In the genomic region with DNA sequence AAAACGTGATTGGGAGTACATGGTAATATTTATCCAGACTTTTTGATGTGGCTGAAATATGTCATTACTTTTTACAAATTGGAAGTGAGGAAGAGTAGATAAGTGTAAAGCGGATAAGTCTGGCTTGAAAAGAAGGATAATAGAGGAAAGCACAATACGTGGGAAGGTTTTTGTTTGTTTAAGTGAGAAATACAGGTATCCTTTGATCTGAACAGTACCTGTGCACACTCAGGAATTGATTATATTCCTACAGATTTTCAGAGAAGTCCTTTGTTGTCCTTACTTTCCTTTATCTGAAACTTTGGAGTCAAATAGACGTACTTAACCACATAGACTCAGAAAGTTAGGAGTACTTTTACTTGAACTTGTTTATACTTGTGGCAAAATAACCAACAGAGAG, we compare ENCODE assay signal across 1 cellular context.
TF ChIP-seq lines count a peak whose summit lies in the region.

No MANE protein-coding gene starts in this region.

TF ChIP-seq in HepG2, 621 proteins besides CTCF, POLR2A, EP300 and RAD21 (continues in another document):
- TF ChIP-seq HNF4A (CRISPR knock-in tag; IDR thresholded peaks at IDR 0.05), result 0 out of 2 replicates have a peak, but pooled peaks have one; percentile 12
- TF ChIP-seq ZNF740 (CRISPR knock-in tag; IDR thresholded peaks at IDR 0.05), result no peak
- TF ChIP-seq FOXA3 (CRISPR knock-in tag; IDR thresholded peaks at IDR 0.05), result peak; percentile 18; the same call in 1 of the 2 replicates
- TF ChIP-seq CREB1 (IDR thresholded peaks at IDR 0.05), result no peak
- peak; percentile 62 for TF ChIP-seq CREB1 (CRISPR knock-in tag; IDR thresholded peaks at IDR 0.05)
- TF ChIP-seq HNRNPLL (IDR thresholded peaks at IDR 0.05; ENCODE audit: low read depth, low read length, poor library complexity, severe bottlenecking), result no peak
- TF ChIP-seq, protein P1, sequence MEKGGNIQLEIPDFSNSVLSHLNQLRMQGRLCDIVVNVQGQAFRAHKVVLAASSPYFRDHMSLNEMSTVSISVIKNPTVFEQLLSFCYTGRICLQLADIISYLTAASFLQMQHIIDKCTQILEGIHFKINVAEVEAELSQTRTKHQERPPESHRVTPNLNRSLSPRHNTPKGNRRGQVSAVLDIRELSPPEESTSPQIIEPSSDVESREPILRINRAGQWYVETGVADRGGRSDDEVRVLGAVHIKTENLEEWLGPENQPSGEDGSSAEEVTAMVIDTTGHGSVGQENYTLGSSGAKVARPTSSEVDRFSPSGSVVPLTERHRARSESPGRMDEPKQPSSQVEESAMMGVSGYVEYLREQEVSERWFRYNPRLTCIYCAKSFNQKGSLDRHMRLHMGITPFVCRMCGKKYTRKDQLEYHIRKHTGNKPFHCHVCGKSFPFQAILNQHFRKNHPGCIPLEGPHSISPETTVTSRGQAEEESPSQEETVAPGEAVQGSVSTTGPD (CRISPR knock-in tag; IDR thresholded peaks at IDR 0.05), result no peak
- TF ChIP-seq, protein P2, sequence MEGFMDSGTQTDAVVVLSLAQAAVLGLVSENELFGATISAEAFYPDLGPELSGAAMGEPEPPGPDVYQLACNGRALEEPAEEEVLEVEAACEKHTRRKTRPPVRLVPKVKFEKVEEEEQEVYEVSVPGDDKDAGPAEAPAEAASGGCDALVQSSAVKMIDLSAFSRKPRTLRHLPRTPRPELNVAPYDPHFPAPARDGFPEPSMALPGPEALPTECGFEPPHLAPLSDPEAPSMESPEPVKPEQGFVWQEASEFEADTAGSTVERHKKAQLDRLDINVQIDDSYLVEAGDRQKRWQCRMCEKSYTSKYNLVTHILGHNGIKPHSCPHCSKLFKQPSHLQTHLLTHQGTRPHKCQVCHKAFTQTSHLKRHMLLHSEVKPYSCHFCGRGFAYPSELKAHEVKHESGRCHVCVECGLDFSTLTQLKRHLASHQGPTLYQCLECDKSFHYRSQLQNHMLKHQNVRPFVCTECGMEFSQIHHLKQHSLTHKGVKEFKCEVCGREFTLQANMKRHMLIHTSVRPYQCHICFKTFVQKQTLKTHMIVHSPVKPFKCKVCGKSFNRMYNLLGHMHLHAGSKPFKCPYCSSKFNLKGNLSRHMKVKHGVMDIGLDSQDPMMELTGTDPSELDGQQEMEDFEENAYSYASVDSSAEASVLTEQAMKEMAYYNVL (CRISPR knock-in tag; IDR thresholded peaks at IDR 0.05; ENCODE audit: borderline replicate concordance), result peak; percentile 98
- peak; percentile 68 for TF ChIP-seq ONECUT2 (CRISPR knock-in tag; IDR thresholded peaks at IDR 0.05)
- TF ChIP-seq ISL2 (CRISPR knock-in tag; IDR thresholded peaks at IDR 0.05), result peak; percentile 53; the same call in 1 of the 2 replicates
- TF ChIP-seq FOXJ3 (CRISPR knock-in tag; IDR thresholded peaks at IDR 0.05; ENCODE audit: borderline replicate concordance), result peak; percentile 70; the same call in 1 of the 2 replicates
- peak; percentile 75 for TF ChIP-seq ZEB1 (IDR thresholded peaks at IDR 0.05; ENCODE audit: insufficient replicate concordance, low read depth)
- no peak for TF ChIP-seq ATRX (CRISPR knock-in tag; IDR thresholded peaks at IDR 0.05; ENCODE audit: borderline replicate concordance)
- peak; percentile 85 for TF ChIP-seq SOX5 (CRISPR knock-in tag; IDR thresholded peaks at IDR 0.05; ENCODE audit: borderline replicate concordance)
- no peak for TF ChIP-seq SOX6 (IDR thresholded peaks at IDR 0.05)
- peak; percentile 91 for TF ChIP-seq SOX6 (CRISPR knock-in tag; IDR thresholded peaks at IDR 0.05)
- TF ChIP-seq SOX13 (IDR thresholded peaks at IDR 0.05), result peak; percentile 88; the same call in 1 of the 2 replicates
- TF ChIP-seq SOX13 (CRISPR knock-in tag; conservative IDR thresholded peaks at IDR 0.05 in 1 of 2, IDR thresholded peaks at IDR 0.05 in 1 of 2), result peak in 1 of 2 experiments; percentile 97; a peak in 2 of 4 replicates
- TF ChIP-seq FOXP1 (IDR thresholded peaks at IDR 0.05), result no peak
- peak; percentile 54; the same call in 1 of the 2 replicates for TF ChIP-seq FOXP1 (CRISPR knock-in tag; IDR thresholded peaks at IDR 0.05)
- peak; percentile 15; the same call in 1 of the 2 replicates for TF ChIP-seq HNF4G (IDR thresholded peaks at IDR 0.05; ENCODE audit: borderline replicate concordance, low read depth, low read length)
- TF ChIP-seq HNF4G (CRISPR knock-in tag; IDR thresholded peaks at IDR 0.05; ENCODE audit: borderline replicate concordance, low read depth), result no peak
- TF ChIP-seq ZNF777 (CRISPR knock-in tag; IDR thresholded peaks at IDR 0.05), result no peak
- no peak for TF ChIP-seq ZBTB14 (CRISPR knock-in tag; IDR thresholded peaks at IDR 0.05)
- TF ChIP-seq ZNF552 (CRISPR knock-in tag; IDR thresholded peaks at IDR 0.05; ENCODE audit: borderline replicate concordance), result no peak
- TF ChIP-seq, protein P3, sequence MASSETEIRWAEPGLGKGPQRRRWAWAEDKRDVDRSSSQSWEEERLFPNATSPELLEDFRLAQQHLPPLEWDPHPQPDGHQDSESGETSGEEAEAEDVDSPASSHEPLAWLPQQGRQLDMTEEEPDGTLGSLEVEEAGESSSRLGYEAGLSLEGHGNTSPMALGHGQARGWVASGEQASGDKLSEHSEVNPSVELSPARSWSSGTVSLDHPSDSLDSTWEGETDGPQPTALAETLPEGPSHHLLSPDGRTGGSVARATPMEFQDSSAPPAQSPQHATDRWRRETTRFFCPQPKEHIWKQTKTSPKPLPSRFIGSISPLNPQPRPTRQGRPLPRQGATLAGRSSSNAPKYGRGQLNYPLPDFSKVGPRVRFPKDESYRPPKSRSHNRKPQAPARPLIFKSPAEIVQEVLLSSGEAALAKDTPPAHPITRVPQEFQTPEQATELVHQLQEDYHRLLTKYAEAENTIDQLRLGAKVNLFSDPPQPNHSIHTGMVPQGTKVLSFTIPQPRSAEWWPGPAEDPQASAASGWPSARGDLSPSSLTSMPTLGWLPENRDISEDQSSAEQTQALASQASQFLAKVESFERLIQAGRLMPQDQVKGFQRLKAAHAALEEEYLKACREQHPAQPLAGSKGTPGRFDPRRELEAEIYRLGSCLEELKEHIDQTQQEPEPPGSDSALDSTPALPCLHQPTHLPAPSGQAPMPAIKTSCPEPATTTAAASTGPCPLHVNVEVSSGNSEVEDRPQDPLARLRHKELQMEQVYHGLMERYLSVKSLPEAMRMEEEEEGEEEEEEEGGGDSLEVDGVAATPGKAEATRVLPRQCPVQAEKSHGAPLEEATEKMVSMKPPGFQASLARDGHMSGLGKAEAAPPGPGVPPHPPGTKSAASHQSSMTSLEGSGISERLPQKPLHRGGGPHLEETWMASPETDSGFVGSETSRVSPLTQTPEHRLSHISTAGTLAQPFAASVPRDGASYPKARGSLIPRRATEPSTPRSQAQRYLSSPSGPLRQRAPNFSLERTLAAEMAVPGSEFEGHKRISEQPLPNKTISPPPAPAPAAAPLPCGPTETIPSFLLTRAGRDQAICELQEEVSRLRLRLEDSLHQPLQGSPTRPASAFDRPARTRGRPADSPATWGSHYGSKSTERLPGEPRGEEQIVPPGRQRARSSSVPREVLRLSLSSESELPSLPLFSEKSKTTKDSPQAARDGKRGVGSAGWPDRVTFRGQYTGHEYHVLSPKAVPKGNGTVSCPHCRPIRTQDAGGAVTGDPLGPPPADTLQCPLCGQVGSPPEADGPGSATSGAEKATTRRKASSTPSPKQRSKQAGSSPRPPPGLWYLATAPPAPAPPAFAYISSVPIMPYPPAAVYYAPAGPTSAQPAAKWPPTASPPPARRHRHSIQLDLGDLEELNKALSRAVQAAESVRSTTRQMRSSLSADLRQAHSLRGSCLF (CRISPR knock-in tag; IDR thresholded peaks at IDR 0.05; ENCODE audit: borderline replicate concordance), result no peak
- peak; percentile 5; the same call in 1 of the 2 replicates for TF ChIP-seq ZMYM4 (CRISPR knock-in tag; IDR thresholded peaks at IDR 0.05)
- no peak for TF ChIP-seq ZNF101 (CRISPR knock-in tag; IDR thresholded peaks at IDR 0.05; ENCODE audit: borderline replicate concordance, low read depth)
- TF ChIP-seq BCL6 (CRISPR knock-in tag; IDR thresholded peaks at IDR 0.05), result peak; percentile 50; the same call in 1 of the 2 replicates
- no peak for TF ChIP-seq MYNN (CRISPR knock-in tag; IDR thresholded peaks at IDR 0.05; ENCODE audit: low read depth)
- TF ChIP-seq POGZ (CRISPR knock-in tag; IDR thresholded peaks at IDR 0.05), result peak; percentile 25; the same call in 1 of the 2 replicates
- peak; percentile 88 for TF ChIP-seq TCF7L2 (IDR thresholded peaks at IDR 0.05; ENCODE audit: low read depth, low read length)
- TF ChIP-seq ZBTB42 (CRISPR knock-in tag; IDR thresholded peaks at IDR 0.05), result no peak
- TF ChIP-seq ATF1 (CRISPR knock-in tag; IDR thresholded peaks at IDR 0.05), result no peak
- TF ChIP-seq, protein P4, sequence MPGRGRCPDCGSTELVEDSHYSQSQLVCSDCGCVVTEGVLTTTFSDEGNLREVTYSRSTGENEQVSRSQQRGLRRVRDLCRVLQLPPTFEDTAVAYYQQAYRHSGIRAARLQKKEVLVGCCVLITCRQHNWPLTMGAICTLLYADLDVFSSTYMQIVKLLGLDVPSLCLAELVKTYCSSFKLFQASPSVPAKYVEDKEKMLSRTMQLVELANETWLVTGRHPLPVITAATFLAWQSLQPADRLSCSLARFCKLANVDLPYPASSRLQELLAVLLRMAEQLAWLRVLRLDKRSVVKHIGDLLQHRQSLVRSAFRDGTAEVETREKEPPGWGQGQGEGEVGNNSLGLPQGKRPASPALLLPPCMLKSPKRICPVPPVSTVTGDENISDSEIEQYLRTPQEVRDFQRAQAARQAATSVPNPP (CRISPR knock-in tag; IDR thresholded peaks at IDR 0.05), result no peak
- TF ChIP-seq ZZZ3 (CRISPR knock-in tag; IDR thresholded peaks at IDR 0.05; ENCODE audit: borderline replicate concordance), result no peak
- no peak for TF ChIP-seq POLR2AphosphoS5 (IDR thresholded peaks at IDR 0.05; ENCODE audit: low read depth, low read length)
- TF ChIP-seq TBX3 (IDR thresholded peaks at IDR 0.05; ENCODE audit: borderline replicate concordance), result peak; percentile 12; the same call in 1 of the 2 replicates
- no peak for TF ChIP-seq HES4 (CRISPR knock-in tag; IDR thresholded peaks at IDR 0.05; ENCODE audit: borderline replicate concordance)
- TF ChIP-seq CREM (IDR thresholded peaks at IDR 0.05), result peak; percentile 68; the same call in 1 of the 2 replicates
- no peak for TF ChIP-seq CREM (CRISPR knock-in tag; IDR thresholded peaks at IDR 0.05)
- TF ChIP-seq PAXIP1 (CRISPR knock-in tag; conservative IDR thresholded peaks at IDR 0.05), result peak; percentile 64
- no peak for TF ChIP-seq ZNF891 (CRISPR knock-in tag; IDR thresholded peaks at IDR 0.05)
- no peak for TF ChIP-seq NONO (IDR thresholded peaks at IDR 0.05)
- no peak for TF ChIP-seq NONO (CRISPR knock-in tag; conservative IDR thresholded peaks at IDR 0.05)
- peak; percentile 40 for TF ChIP-seq GATAD2A (CRISPR knock-in tag; IDR thresholded peaks at IDR 0.05)
- no peak for TF ChIP-seq ARNTL (CRISPR knock-in tag; IDR thresholded peaks at IDR 0.05)
- TF ChIP-seq ZNF619 (CRISPR knock-in tag; IDR thresholded peaks at IDR 0.05), result no peak
- no peak for TF ChIP-seq HOXA7 (CRISPR knock-in tag; IDR thresholded peaks at IDR 0.05)
- TF ChIP-seq TCF7 (IDR thresholded peaks at IDR 0.05; ENCODE audit: low read depth), result peak; percentile 89
- peak; percentile 67; the same call in 1 of the 2 replicates for TF ChIP-seq NFIC (IDR thresholded peaks at IDR 0.05; ENCODE audit: low read length)
- TF ChIP-seq, protein P5, sequence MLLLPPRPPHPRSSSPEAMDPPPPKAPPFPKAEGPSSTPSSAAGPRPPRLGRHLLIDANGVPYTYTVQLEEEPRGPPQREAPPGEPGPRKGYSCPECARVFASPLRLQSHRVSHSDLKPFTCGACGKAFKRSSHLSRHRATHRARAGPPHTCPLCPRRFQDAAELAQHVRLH (CRISPR knock-in tag; IDR thresholded peaks at IDR 0.05; ENCODE audit: borderline replicate concordance, low read depth), result no peak
